31 cellular contexts compared by ENCODE assay signal in the genomic region with DNA sequence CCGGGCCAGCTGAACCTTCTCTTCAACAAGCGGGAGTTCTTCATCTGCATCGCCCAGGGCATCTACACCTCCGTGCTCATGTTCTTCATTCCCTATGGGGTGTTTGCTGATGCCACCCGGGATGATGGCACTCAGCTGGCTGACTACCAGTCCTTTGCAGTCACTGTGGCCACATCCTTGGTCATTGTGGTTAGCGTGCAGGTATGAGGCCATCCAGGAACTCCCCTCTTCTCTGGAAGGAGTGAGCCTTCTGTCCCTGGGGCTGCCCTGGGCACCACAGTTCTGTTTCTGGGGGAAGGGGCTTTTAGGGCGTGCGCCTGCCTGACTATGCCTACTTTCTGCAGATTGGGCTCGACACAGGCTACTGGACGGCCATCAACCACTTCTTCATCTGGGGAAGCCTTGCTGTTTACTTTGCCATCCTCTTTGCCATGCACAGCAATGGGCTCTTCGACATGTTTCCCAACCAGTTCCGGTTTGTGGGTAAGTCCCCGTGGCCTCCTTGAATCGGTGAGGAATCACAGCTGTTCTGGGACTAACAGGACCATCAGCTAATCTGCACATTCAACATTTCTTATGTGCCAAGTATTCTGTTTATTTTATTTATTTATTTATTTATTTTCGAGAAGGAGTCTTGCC. TPM values are rescaled to one million over a fixed set of nuclear protein-coding genes. Genes with fewer than 3 reads are reported as not detected.
DNase-seq lines count a peak whose midpoint lies in the region; ATAC-seq and TF ChIP-seq lines count a peak whose summit lies in the region.
"Had no signal": no experiment of that assay in that cellular context is flagged by ENCODE, and none has a peak within 500 bp of the region (broad histone marks: within the 10 kb centered on the region; RNA-seq: fewer than 3 reads in every experiment).

No MANE protein-coding gene starts in this region.

- no peaks in the 10 kb centered on the region for H3K9me3 Mint-ChIP-seq in activated naive CD4-positive, alpha-beta T cell treated with anti-CD3 and anti-CD28 coated beads, Interleukin-2, amount 10 ng/mL, durations not matched to agents 7 days and 5 days
- no peaks in the 10 kb centered on the region for H3K9me3 Mint-ChIP-seq in activated naive CD4-positive, alpha-beta T cell treated with anti-CD3 and anti-CD28 coated beads, Interleukin-2, amount 50 U/mL, for 72 hours
- H3K9me3 Mint-ChIP-seq: immature natural killer cell, memory B cell had no signal

- H2BK12ac ChIP-seq in neuronal stem cell (ENCODE audit: low read length), result no peak overlapping the region
- no peak overlapping the region for H2BK12ac ChIP-seq in mesenchymal stem cell (ENCODE audit: low read length in 2 of 2)

- no peak overlapping the region for H3K4ac ChIP-seq in neuronal stem cell (ENCODE audit: low read length)
- no peak overlapping the region for H3K4ac ChIP-seq in mesenchymal stem cell (ENCODE audit: low read depth in 1 of 2, low read length in 2 of 2)

- ATAC-seq in activated naive CD4-positive, alpha-beta T cell treated with anti-CD3 and anti-CD28 coated beads, Interleukin-2, amount 50 U/mL, for 72 hours, result peak in 1 of 2 donors; percentile 56
- ATAC-seq: gastroesophageal sphincter, psoas muscle had no signal

- peaks cover 60% of the 10 kb centered on the region for H3K4me1 Mint-ChIP-seq in activated naive CD4-positive, alpha-beta T cell treated with anti-CD3 and anti-CD28 coated beads, Interleukin-2, amount 10 ng/mL, durations not matched to agents 7 days and 5 days

- H3K14ac ChIP-seq in neuronal stem cell (ENCODE audit: low read length), result no peak overlapping the region
- no peak overlapping the region for H3K14ac ChIP-seq in mesenchymal stem cell (ENCODE audit: low read length in 2 of 2)

- H3K36me3 ChIP-seq in neuronal stem cell (replicated peaks in 1 of 2; ENCODE audit: control insufficient read depth in 2 of 2, insufficient read depth in 2 of 2, low read length in 2 of 2) (peaks cover 67 to 80% of the 10 kb centered on the region in 2 donors), mesenchymal stem cell (ENCODE audit: control insufficient read depth in 1 of 2, insufficient read depth in 2 of 2, low read depth in 1 of 2, low read length in 2 of 2) (peaks cover 81 to 87% of the 10 kb centered on the region in 2 experiments)

- TF ChIP-seq POLR2A in lower leg skin (IDR thresholded peaks at IDR 0.05), result no peak

- H3K4me1 ChIP-seq in neuronal stem cell (ENCODE audit: control insufficient read depth in 2 of 2, insufficient read depth in 1 of 2, low read depth in 1 of 2, low read length in 2 of 2), result no peaks in the 10 kb centered on the region
- H3K4me1 ChIP-seq in mesenchymal stem cell (ENCODE audit: control insufficient read depth, insufficient read depth, low read depth, low read length), result peaks cover 5% of the 10 kb centered on the region
- H3K4me1 ChIP-seq: psoas muscle had no signal

- H3K23ac ChIP-seq in neuronal stem cell (ENCODE audit: low read depth, low read length, poor library complexity) (no peak overlapping the region), mesenchymal stem cell (ENCODE audit: low read length in 2 of 2) (no peak overlapping the region)

- DNase-seq in activated naive CD4-positive, alpha-beta T cell treated with anti-CD3 and anti-CD28 coated beads, Interleukin-2, amount 10 ng/mL, durations not matched to agents 7 days and 5 days, result no peak
- no peak for DNase-seq in activated naive CD4-positive, alpha-beta T cell (lab: John Stamatoyannopoulos, UW)
- DNase-seq in HL-60 (ENCODE audit: low read depth in 1 of 2, low spot score in 1 of 2) (peak in 1 of 2 experiments; percentile 83), neuronal stem cell (ENCODE audit: low spot score) (no peak), lower leg skin (ENCODE audit: low spot score in 2 of 2) (no peak), SW 1271 (lab: John Stamatoyannopoulos, UW) (no peak), mesenchymal stem cell (no peak)
- no peak for DNase-seq in activated naive CD4-positive, alpha-beta T cell treated with anti-CD3 and anti-CD28 coated beads, Interleukin-2, amount 50 U/mL, for 72 hours (ENCODE audit: low spot score in 2 of 2)
- DNase-seq: activated T-cell treated with anti-CD3 and anti-CD28 coated beads, Interleukin-2, amount 50 U/mL, for 1 hour; C1 segment of cervical spinal cord; dorsolateral prefrontal cortex; hippocampal formation; immature natural killer cell; NCI-H1048; NCI-H187; NCI-H2171; NCI-H510A treated with DMSO at 0.1 percent for 48 hours; nucleus accumbens; Peyer's patch; psoas muscle had no signal

- H2BK15ac ChIP-seq in neuronal stem cell (ENCODE audit: low read length), result no peak overlapping the region
- no peak overlapping the region for H2BK15ac ChIP-seq in mesenchymal stem cell (ENCODE audit: low read depth, poor library complexity, severe bottlenecking)

- CTCF ChIA-PET in activated naive CD4-positive, alpha-beta T cell treated with anti-CD3 and anti-CD28 coated beads, Interleukin-2, amount 10 ng/mL, durations not matched to agents 7 days and 5 days (lab: Charles Lee), result interaction anchor here (0.6 to 13.5 kb wide), 9 partner anchors 9 to 88 kb away, joined by 3 to 125 read pairs (median 5); no protein-coding TSS in a partner anchor

- TF ChIP-seq CTCF in HL-60 (IDR thresholded peaks at IDR 0.05; ENCODE audit: insufficient read depth, low read length) (no peak), lower leg skin (IDR thresholded peaks at IDR 0.05) (no peak)

- H3K36me3 Mint-ChIP-seq in activated naive CD4-positive, alpha-beta T cell treated with anti-CD3 and anti-CD28 coated beads, Interleukin-2, amount 10 ng/mL, durations not matched to agents 7 days and 5 days, result peaks cover 78% of the 10 kb centered on the region
- H3K36me3 Mint-ChIP-seq in activated naive CD4-positive, alpha-beta T cell treated with anti-CD3 and anti-CD28 coated beads, Interleukin-2, amount 50 U/mL, for 72 hours, result peaks cover 22 to 62% of the 10 kb centered on the region in 2 donors

- H3K9me3 ChIP-seq in neuronal stem cell (replicated peaks in 1 of 2; ENCODE audit: control insufficient read depth in 2 of 2, insufficient read depth in 1 of 2, low read depth in 1 of 2, low read length in 2 of 2) (peaks cover 0 to 2% of the 10 kb centered on the region in 2 donors), mesenchymal stem cell (ENCODE audit: control insufficient read depth, low read length) (no peaks in the 10 kb centered on the region)
- H3K9me3 ChIP-seq: gastroesophageal sphincter, Peyer's patch, psoas muscle, thoracic aorta had no signal

- intact Hi-C loops in lower leg skin (cut with DNase I; ENCODE audit: low total_unique reads), result no loop called here

- H4K91ac ChIP-seq in neuronal stem cell (ENCODE audit: low read depth, low read length, poor library complexity) (no peak overlapping the region), mesenchymal stem cell (ENCODE audit: low read length) (no peak overlapping the region)

- H3K18ac ChIP-seq in neuronal stem cell (ENCODE audit: low read length), result no peak overlapping the region
- no peak overlapping the region for H3K18ac ChIP-seq in mesenchymal stem cell (ENCODE audit: low read depth in 1 of 2, low read length in 2 of 2)

- H3K4me2 ChIP-seq in neuronal stem cell (ENCODE audit: insufficient read depth, low read length, poor library complexity, severe bottlenecking), result no peak overlapping the region
- H3K4me2 ChIP-seq in mesenchymal stem cell (ENCODE audit: low read length, poor library complexity, severe bottlenecking), result no peak overlapping the region
- H3K4me2 ChIP-seq: KMS-11 had no signal

- no peaks in the 10 kb centered on the region for H3K27me3 Mint-ChIP-seq in activated naive CD4-positive, alpha-beta T cell treated with anti-CD3 and anti-CD28 coated beads, Interleukin-2, amount 10 ng/mL, durations not matched to agents 7 days and 5 days
- H3K27me3 Mint-ChIP-seq: memory B cell had no signal

- H3K27me3 ChIP-seq in HL-60 (ENCODE audit: insufficient read depth, poor library complexity, severe bottlenecking) (no peaks in the 10 kb centered on the region), neuronal stem cell (ENCODE audit: control insufficient read depth in 3 of 3, insufficient read depth in 3 of 3, low read depth in 1 of 3, low read length in 3 of 3) (peaks cover 0 to 2% (median 0%) of the 10 kb centered on the region in 3 experiments), mesenchymal stem cell (ENCODE audit: control insufficient read depth in 1 of 2, insufficient read depth in 1 of 2, low read length in 2 of 2) (no peaks in the 10 kb centered on the region)
- H3K27me3 ChIP-seq: dorsolateral prefrontal cortex, gastroesophageal sphincter, Peyer's patch had no signal

- H2AK5ac ChIP-seq in neuronal stem cell (ENCODE audit: low read depth, low read length) (no peak overlapping the region), mesenchymal stem cell (ENCODE audit: low read length, severe bottlenecking) (no peak overlapping the region)

- H3K27ac ChIP-seq in HL-60 (replicated peaks) (peak overlapping the region; percentile 15; the same call in 1 of the 2 replicates), neuronal stem cell (replicated peaks; ENCODE audit: low read length) (no peak overlapping the region), mesenchymal stem cell (ENCODE audit: low read length, poor library complexity, severe bottlenecking) (no peak overlapping the region)
- H3K27ac ChIP-seq: dorsolateral prefrontal cortex, gastroesophageal sphincter, GM23248, KMS-11, Peyer's patch, psoas muscle, thoracic aorta had no signal

- peak overlapping the region; percentile 77 for H3K9ac ChIP-seq in neuronal stem cell (ENCODE audit: low read depth, low read length, poor library complexity)
- H3K9ac ChIP-seq in mesenchymal stem cell (ENCODE audit: low read length), result no peak overlapping the region
- H3K9ac ChIP-seq: GM23248, KMS-11 had no signal

- H2BK120ac ChIP-seq in neuronal stem cell (ENCODE audit: low read depth, low read length) (no peak overlapping the region), mesenchymal stem cell (ENCODE audit: low read depth, low read length) (no peak overlapping the region)

- H3K79me1 ChIP-seq in neuronal stem cell (ENCODE audit: low read depth, low read length) (no peaks in the 10 kb centered on the region), mesenchymal stem cell (replicated peaks; ENCODE audit: low read length, poor library complexity, severe bottlenecking) (no peaks in the 10 kb centered on the region)

- no CpG with 5 or more reads among the region's 15 CpGs for WGBS in neuronal stem cell (ENCODE audit: extremely low coverage in 2 of 2, insufficient read length in 2 of 2, insufficient replicate concordance in 1 of 2), 2 donors
- 94 to 97% methylated on average over 14 to 15 of the region's 15 CpGs for WGBS in lower leg skin, 2 donors
- WGBS in mesenchymal stem cell, result 96% methylated on average over 15 of the region's 15 CpGs

- H2AFZ ChIP-seq in neuronal stem cell (ENCODE audit: low read length), result no peak overlapping the region
- H2AFZ ChIP-seq in mesenchymal stem cell (ENCODE audit: low read depth, low read length), result no peak overlapping the region
- H2AFZ ChIP-seq: GM23248 had no signal

- peak overlapping the region; percentile 24 for H3K27ac Mint-ChIP-seq in activated naive CD4-positive, alpha-beta T cell treated with anti-CD3 and anti-CD28 coated beads, Interleukin-2, amount 10 ng/mL, durations not matched to agents 7 days and 5 days
- peak overlapping the region; percentile 55 to 87 for H3K27ac Mint-ChIP-seq in activated naive CD4-positive, alpha-beta T cell treated with anti-CD3 and anti-CD28 coated beads, Interleukin-2, amount 50 U/mL, for 72 hours
- H3K27ac Mint-ChIP-seq: memory B cell had no signal

- peak overlapping the region; percentile 90 for H2BK5ac ChIP-seq in neuronal stem cell (ENCODE audit: low read length)
- no peak overlapping the region for H2BK5ac ChIP-seq in mesenchymal stem cell (ENCODE audit: low read depth, low read length, poor library complexity, severe bottlenecking)

- H3K4me3 ChIP-seq in HL-60 (replicated peaks; ENCODE audit: insufficient read depth, low read length) (no peak overlapping the region), neuronal stem cell (ENCODE audit: low read length in 2 of 2) (no peak overlapping the region), lower leg skin (ENCODE audit: low read depth, poor library complexity, severe bottlenecking) (no peak overlapping the region), mesenchymal stem cell (ENCODE audit: insufficient read depth in 1 of 2, low read depth in 1 of 2, low read length in 2 of 2) (no peak overlapping the region)
- H3K4me3 ChIP-seq: dorsolateral prefrontal cortex, gastroesophageal sphincter, GM23248, Peyer's patch, psoas muscle, thoracic aorta had no signal

- no peak overlapping the region for H3K4me3 Mint-ChIP-seq in activated naive CD4-positive, alpha-beta T cell treated with anti-CD3 and anti-CD28 coated beads, Interleukin-2, amount 10 ng/mL, durations not matched to agents 7 days and 5 days
- H3K4me3 Mint-ChIP-seq: immature natural killer cell, memory B cell had no signal

- H4K8ac ChIP-seq in neuronal stem cell (ENCODE audit: low read depth, low read length) (no peak overlapping the region), mesenchymal stem cell (ENCODE audit: low read length) (no peak overlapping the region)

RNA-seq across cellular contexts. Expression of a gene that starts 21.1 kb away (rescaled TPM):
- total RNA-seq in activated naive CD4-positive, alpha-beta T cell treated with anti-CD3 and anti-CD28 coated beads, Interleukin-2, amount 50 U/mL, for 72 hours, result 10 to 100 TPM; 48.0 to 56.1 TPM
- polyA plus RNA-seq in neuronal stem cell (2013, experiment 1 of 2), result 23.7 TPM
- 22.1 TPM for polyA plus RNA-seq in neuronal stem cell (2013, experiment 2 of 2)
- total RNA-seq in lower leg skin, result 10 to 100 TPM in 3 of 4 donors, 1 to 10 TPM in 1; 9.1 to 30.8 (median 19.6) TPM
- polyA plus RNA-seq in mesenchymal stem cell (2013, experiment 1 of 2), result 50.2 TPM
- polyA plus RNA-seq in mesenchymal stem cell (2013, experiment 2 of 2), result 47.9 TPM

RNA-seq across cellular contexts. Expression of a gene that starts 25.5 kb away (rescaled TPM):
- total RNA-seq in activated naive CD4-positive, alpha-beta T cell treated with anti-CD3 and anti-CD28 coated beads, Interleukin-2, amount 50 U/mL, for 72 hours, result not detected
- not detected for polyA plus RNA-seq in neuronal stem cell (2013, experiment 1 of 2)
- not detected for polyA plus RNA-seq in neuronal stem cell (2013, experiment 2 of 2)
- total RNA-seq in lower leg skin, result not detected
- polyA plus RNA-seq in mesenchymal stem cell (2013, experiment 1 of 2), result not detected
- polyA plus RNA-seq in mesenchymal stem cell (2013, experiment 2 of 2), result not detected
- total RNA-seq: activated CD8-positive, alpha-beta memory T cell treated with anti-CD3 and anti-CD28 coated beads for 36 hours; Daoy; endothelial cell of umbilical vein; fibroblast of lung; GM23248; myocyte; psoas muscle; thoracic aorta had no signal
- polyA plus RNA-seq: AG04450, endothelial cell of umbilical vein, fibroblast of lung, GM23248 had no signal

RNA-seq across cellular contexts. Expression of a gene that starts 58.7 kb away (rescaled TPM):
- total RNA-seq in activated naive CD4-positive, alpha-beta T cell treated with anti-CD3 and anti-CD28 coated beads, Interleukin-2, amount 50 U/mL, for 72 hours, result 1 to 10 TPM; 6.7 to 8.5 TPM
- polyA plus RNA-seq in neuronal stem cell (2013, experiment 1 of 2), result 0.08 TPM
- 0.10 TPM for polyA plus RNA-seq in neuronal stem cell (2013, experiment 2 of 2)
- 10 to 100 TPM; 14.7 to 42.1 (median 21.8) TPM for total RNA-seq in lower leg skin
- polyA plus RNA-seq in mesenchymal stem cell (2013, experiment 1 of 2), result 9.3 TPM
- 9.8 TPM for polyA plus RNA-seq in mesenchymal stem cell (2013, experiment 2 of 2)
